Comparison of ENCODE assay signal across 23 cellular contexts in the genomic region with DNA sequence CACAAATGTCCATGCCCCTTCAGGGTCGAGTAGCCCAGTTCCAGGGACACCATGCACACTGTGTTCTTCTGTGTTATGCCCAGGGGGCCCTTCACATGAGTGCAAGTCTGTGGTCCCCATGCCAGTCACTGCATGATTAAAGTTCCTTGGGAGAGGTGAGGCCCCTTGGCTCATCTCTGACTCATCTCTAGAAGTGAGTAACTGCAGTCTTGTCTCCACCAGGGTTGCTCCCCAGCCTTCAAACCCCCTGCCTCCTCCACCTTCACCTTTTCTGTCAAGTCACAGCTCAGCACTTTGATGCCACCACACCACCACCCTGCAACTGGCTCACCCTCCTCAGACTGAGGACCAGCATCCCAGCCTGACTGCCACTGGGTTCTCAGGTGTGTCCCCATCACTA.
A peak's percentile ranks its signal among the peaks of the same experiment; 100 is the strongest.
DNase-seq lines count a peak whose midpoint lies in the region; ATAC-seq and TF ChIP-seq lines count a peak whose summit lies in the region.
"Had no signal": no experiment of that assay in that cellular context is flagged by ENCODE, and none has a peak within 500 bp of the region (broad histone marks: within the 10 kb centered on the region; RNA-seq: fewer than 3 reads in every experiment).

No MANE protein-coding gene starts in this region.

- peaks cover 2% of the 10 kb centered on the region for H3K36me3 Mint-ChIP-seq in activated CD4-positive, alpha-beta memory T cell treated with anti-CD3 and anti-CD28 coated beads for 36 hours
- H3K36me3 Mint-ChIP-seq: CD4-positive, alpha-beta memory T cell; natural killer cell treated with Interleukin-12 subunit alpha and Interleukin-12 subunit beta and Interleukin-15 and Interleukin-18, amount 100 ng/mL, for 72 hours had no signal

- no peaks in the 10 kb centered on the region for H3K9me3 ChIP-seq in effector memory CD4-positive, alpha-beta T cell (ENCODE audit: control insufficient read depth, low read length)
- H3K9me3 ChIP-seq: esophagus squamous epithelium had no signal

- CTCF ChIA-PET in activated CD4-positive, alpha-beta memory T cell treated with anti-CD3 and anti-CD28 coated beads for 36 hours (lab: Charles Lee), result no interaction called here

- ATAC-seq in foreskin keratinocyte, result peak; percentile 97
- ATAC-seq: GM23338, heart right ventricle, Panc1 had no signal

- H3K4me3 ChIP-seq in effector memory CD4-positive, alpha-beta T cell (ENCODE audit: insufficient read depth, low read depth, low read length, poor library complexity, severe bottlenecking), result no peak overlapping the region
- H3K4me3 ChIP-seq: cardiac muscle cell, dorsolateral prefrontal cortex, esophagus squamous epithelium, GM23338, heart right ventricle, skin epidermis had no signal

- TF ChIP-seq CTCF in foreskin keratinocyte (conservative IDR thresholded peaks at IDR 0.05), result peak; percentile 11

- H3K4me1 Mint-ChIP-seq in activated CD4-positive, alpha-beta memory T cell treated with anti-CD3 and anti-CD28 coated beads for 36 hours (ENCODE audit: low read depth), result peaks cover 8% of the 10 kb centered on the region
- H3K4me1 Mint-ChIP-seq: CD4-positive, alpha-beta memory T cell; GM23338 had no signal

- H3K4me3 Mint-ChIP-seq in activated CD4-positive, alpha-beta memory T cell treated with anti-CD3 and anti-CD28 coated beads for 36 hours, result no peak overlapping the region
- H3K4me3 Mint-ChIP-seq: CD4-positive, alpha-beta memory T cell; GM23338; natural killer cell treated with Interleukin-12 subunit alpha and Interleukin-12 subunit beta and Interleukin-15 and Interleukin-18, amount 100 ng/mL, for 72 hours had no signal

- peaks cover 5% of the 10 kb centered on the region for H3K9me3 Mint-ChIP-seq in activated CD4-positive, alpha-beta memory T cell treated with anti-CD3 and anti-CD28 coated beads for 36 hours

- H3K4me1 ChIP-seq in foreskin keratinocyte, result peaks cover 11% of the 10 kb centered on the region
- H3K4me1 ChIP-seq in effector memory CD4-positive, alpha-beta T cell (ENCODE audit: control insufficient read depth, insufficient read depth, low read length, poor library complexity, severe bottlenecking), result no peaks in the 10 kb centered on the region
- H3K4me1 ChIP-seq: heart right ventricle had no signal

- intact Hi-C loops in activated CD4-positive, alpha-beta memory T cell treated with anti-CD3 and anti-CD28 coated beads for 36 hours (cut with micrococcal nuclease), result no loop called here

- POLR2A ChIA-PET in activated CD4-positive, alpha-beta memory T cell treated with anti-CD3 and anti-CD28 coated beads for 36 hours (lab: Charles Lee), result no interaction called here

- peaks cover 24% of the 10 kb centered on the region for H3K27me3 Mint-ChIP-seq in activated CD4-positive, alpha-beta memory T cell treated with anti-CD3 and anti-CD28 coated beads for 36 hours

- peaks cover 19% of the 10 kb centered on the region for H3K27me3 ChIP-seq in foreskin keratinocyte
- no peaks in the 10 kb centered on the region for H3K27me3 ChIP-seq in effector memory CD4-positive, alpha-beta T cell (replicated peaks; ENCODE audit: control insufficient read depth, insufficient read depth, low read length, poor library complexity, severe bottlenecking)
- H3K27me3 ChIP-seq: cardiac muscle cell, esophagus squamous epithelium, heart right ventricle had no signal

- H3K27ac ChIP-seq in foreskin keratinocyte, result no peak overlapping the region
- H3K27ac ChIP-seq in effector memory CD4-positive, alpha-beta T cell (ENCODE audit: insufficient read depth, low read length, poor library complexity, severe bottlenecking), result no peak overlapping the region
- H3K27ac ChIP-seq: cardiac muscle cell, dorsolateral prefrontal cortex, esophagus squamous epithelium, heart right ventricle, KMS-11, skin epidermis had no signal

- no peak overlapping the region for H3K27ac Mint-ChIP-seq in activated CD4-positive, alpha-beta memory T cell treated with anti-CD3 and anti-CD28 coated beads for 36 hours
- H3K27ac Mint-ChIP-seq: CD4-positive, alpha-beta memory T cell; GM23338; natural killer cell treated with Interleukin-12 subunit alpha and Interleukin-12 subunit beta and Interleukin-15 and Interleukin-18, amount 100 ng/mL, for 72 hours had no signal

- peak; percentile 34 for DNase-seq in activated T-cell treated with anti-CD3 and anti-CD28 coated beads for 48 hours (ENCODE audit: low read depth)
- no peak for DNase-seq in activated T-cell treated with anti-CD3 and anti-CD28 coated beads for 4 hours
- DNase-seq in activated CD4-positive, alpha-beta memory T cell treated with anti-CD3 and anti-CD28 coated beads for 36 hours, result peak; percentile 64
- DNase-seq in foreskin keratinocyte, result peak; percentile 37 to 76
- DNase-seq in stimulated activated CD8-positive, alpha-beta memory T cell treated with anti-CD3 and anti-CD28 coated beads, Interleukin-7, amount 100 ng/mL, for 48 hours (ENCODE audit: extremely low read depth in 1 of 2, low read depth in 1 of 2), result peak; percentile 8 to 62
- no peak for DNase-seq in effector memory CD4-positive, alpha-beta T cell
- no peak for DNase-seq in NCI-H748 (lab: John Stamatoyannopoulos, UW; ENCODE audit: unreplicated experiment)
- no peak for DNase-seq in NCI-H446 treated with DMSO at 0.1 percent for 48 hours (lab: John Stamatoyannopoulos, UW)
- DNase-seq: CD4-positive, alpha-beta memory T cell; esophagus squamous epithelium; heart right ventricle; islet precursor cell; mesenchymal stem cell; NCI-H1105; NCI-H2171; NCI-H82 had no signal

- H3K36me3 ChIP-seq in effector memory CD4-positive, alpha-beta T cell (ENCODE audit: control insufficient read depth, insufficient read depth, low read length), result no peaks in the 10 kb centered on the region
- H3K36me3 ChIP-seq: cardiac muscle cell, esophagus squamous epithelium, heart right ventricle had no signal

Comparison
In these comparisons a context has a peak if more than half of its experiments do, and no peak if none do; other contexts are left out.
1. DNase-seq: peak in activated T-cell treated with anti-CD3 and anti-CD28 coated beads for 48 hours (single experiment), activated CD4-positive, alpha-beta memory T cell treated with anti-CD3 and anti-CD28 coated beads for 36 hours (single experiment), foreskin keratinocyte (2 of 2) and stimulated activated CD8-positive, alpha-beta memory T cell treated with anti-CD3 and anti-CD28 coated beads, Interleukin-7, amount 100 ng/mL, for 48 hours (2 of 2); none in activated T-cell treated with anti-CD3 and anti-CD28 coated beads for 4 hours (single experiment), effector memory CD4-positive, alpha-beta T cell (0 of 3), NCI-H748 (single experiment) and NCI-H446 treated with DMSO at 0.1 percent for 48 hours (single experiment).